Comparison of ENCODE assay signal across 2 cellular contexts in the genomic region with DNA sequence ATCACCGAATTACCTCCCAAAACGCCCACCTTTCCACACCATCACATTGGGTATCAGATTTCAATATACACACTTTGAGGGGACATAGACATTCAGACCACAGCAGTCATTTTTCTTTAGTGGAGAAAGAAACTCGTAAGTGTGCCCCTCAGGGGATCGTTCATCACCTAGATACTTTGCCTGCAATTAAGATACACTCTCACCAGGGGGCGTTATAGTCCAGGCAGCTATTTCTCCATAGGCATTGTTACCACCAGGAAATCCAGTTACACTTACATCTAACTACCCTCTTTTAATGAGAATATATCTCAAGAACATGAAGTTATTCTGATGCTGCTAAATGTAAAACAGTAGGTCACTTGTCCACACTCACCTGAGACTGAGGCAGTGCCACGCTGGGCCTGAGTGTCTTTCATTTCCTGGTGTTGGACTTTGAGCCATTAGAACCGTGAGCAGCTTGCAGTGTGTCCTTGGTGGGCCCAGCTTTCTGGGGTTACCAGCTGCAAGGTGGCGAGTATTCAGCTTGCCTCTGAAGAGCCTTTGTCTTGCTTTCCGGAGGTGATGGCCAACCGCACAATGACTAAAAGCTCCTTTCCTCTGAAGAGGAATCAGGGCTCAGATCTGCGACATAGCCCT.
TF ChIP-seq lines count a peak whose summit lies in the region.

No MANE protein-coding gene starts in this region.

TF ChIP-seq in Ishikawa, 13 proteins besides CTCF, POLR2A, EP300 and RAD21:
- no peak for TF ChIP-seq MAX (IDR thresholded peaks at IDR 0.05)
- no peak for TF ChIP-seq ZBTB7A (IDR thresholded peaks at IDR 0.05; ENCODE audit: low read depth)
- TF ChIP-seq YY1 (IDR thresholded peaks at IDR 0.05; ENCODE audit: low read depth): no peak
- no peak for TF ChIP-seq USF1 (IDR thresholded peaks at IDR 0.05)
- TF ChIP-seq CEBPB (IDR thresholded peaks at IDR 0.05): no peak
- no peak for TF ChIP-seq TAF1 (IDR thresholded peaks at IDR 0.05; ENCODE audit: low read depth)
- TF ChIP-seq CREB1 (IDR thresholded peaks at IDR 0.05; ENCODE audit: low read depth): no peak

TF ChIP-seq in HepG2, 621 proteins besides CTCF, POLR2A, EP300 and RAD21:
- TF ChIP-seq SOX6 (IDR thresholded peaks at IDR 0.05) (no peak), SOX6 (CRISPR knock-in tag; IDR thresholded peaks at IDR 0.05) (no peak), XRCC5 (optimal IDR thresholded peaks at IDR 0.05; ENCODE audit: low read length) (peak; percentile 19), ZNF781 (CRISPR knock-in tag; IDR thresholded peaks at IDR 0.05; ENCODE audit: borderline replicate concordance, not compliant biosample characterization) (peak; percentile 35), SNAPC4 (CRISPR knock-in tag; IDR thresholded peaks at IDR 0.05) (no peak), STAG1 (CRISPR knock-in tag; IDR thresholded peaks at IDR 0.05) (peak; percentile 51), ZNF569 (CRISPR knock-in tag; IDR thresholded peaks at IDR 0.05; ENCODE audit: borderline replicate concordance) (no peak), ZBTB33 (CRISPR knock-in tag; IDR thresholded peaks at IDR 0.05) (peak; percentile 66; the same call in 1 of the 2 replicates), SMAD3 (CRISPR knock-in tag; IDR thresholded peaks at IDR 0.05) (no peak), SRSF9 (IDR thresholded peaks at IDR 0.05; ENCODE audit: borderline replicate concordance, insufficient read depth, low read depth, low read length, poor library complexity, severe bottlenecking) (no peak), ZNF672 (CRISPR knock-in tag; IDR thresholded peaks at IDR 0.05) (no peak), HNF4A (CRISPR knock-in tag; IDR thresholded peaks at IDR 0.05) (peak; percentile 65), KDM4B (CRISPR knock-in tag; IDR thresholded peaks at IDR 0.05) (no peak), ZNF556 (CRISPR knock-in tag; IDR thresholded peaks at IDR 0.05; ENCODE audit: borderline replicate concordance) (no peak), ZFP62 (CRISPR knock-in tag; IDR thresholded peaks at IDR 0.05) (no peak), ZKSCAN5 (CRISPR knock-in tag; IDR thresholded peaks at IDR 0.05) (no peak), GATAD2A (CRISPR knock-in tag; IDR thresholded peaks at IDR 0.05) (peak; percentile 60), ZBTB38 (CRISPR knock-in tag; IDR thresholded peaks at IDR 0.05) (0 out of 2 replicates have a peak, but pooled peaks have one; percentile 41), SMC3 (IDR thresholded peaks at IDR 0.05; ENCODE audit: low read length) (peak; percentile 26; the same call in 1 of the 2 replicates), MBNL3 (CRISPR knock-in tag; conservative IDR thresholded peaks at IDR 0.05) (no peak)
- TF ChIP-seq, protein P1, sequence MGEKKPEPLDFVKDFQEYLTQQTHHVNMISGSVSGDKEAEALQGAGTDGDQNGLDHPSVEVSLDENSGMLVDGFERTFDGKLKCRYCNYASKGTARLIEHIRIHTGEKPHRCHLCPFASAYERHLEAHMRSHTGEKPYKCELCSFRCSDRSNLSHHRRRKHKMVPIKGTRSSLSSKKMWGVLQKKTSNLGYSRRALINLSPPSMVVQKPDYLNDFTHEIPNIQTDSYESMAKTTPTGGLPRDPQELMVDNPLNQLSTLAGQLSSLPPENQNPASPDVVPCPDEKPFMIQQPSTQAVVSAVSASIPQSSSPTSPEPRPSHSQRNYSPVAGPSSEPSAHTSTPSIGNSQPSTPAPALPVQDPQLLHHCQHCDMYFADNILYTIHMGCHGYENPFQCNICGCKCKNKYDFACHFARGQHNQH (CRISPR knock-in tag; IDR thresholded peaks at IDR 0.05): no peak
- TF ChIP-seq, protein P2, sequence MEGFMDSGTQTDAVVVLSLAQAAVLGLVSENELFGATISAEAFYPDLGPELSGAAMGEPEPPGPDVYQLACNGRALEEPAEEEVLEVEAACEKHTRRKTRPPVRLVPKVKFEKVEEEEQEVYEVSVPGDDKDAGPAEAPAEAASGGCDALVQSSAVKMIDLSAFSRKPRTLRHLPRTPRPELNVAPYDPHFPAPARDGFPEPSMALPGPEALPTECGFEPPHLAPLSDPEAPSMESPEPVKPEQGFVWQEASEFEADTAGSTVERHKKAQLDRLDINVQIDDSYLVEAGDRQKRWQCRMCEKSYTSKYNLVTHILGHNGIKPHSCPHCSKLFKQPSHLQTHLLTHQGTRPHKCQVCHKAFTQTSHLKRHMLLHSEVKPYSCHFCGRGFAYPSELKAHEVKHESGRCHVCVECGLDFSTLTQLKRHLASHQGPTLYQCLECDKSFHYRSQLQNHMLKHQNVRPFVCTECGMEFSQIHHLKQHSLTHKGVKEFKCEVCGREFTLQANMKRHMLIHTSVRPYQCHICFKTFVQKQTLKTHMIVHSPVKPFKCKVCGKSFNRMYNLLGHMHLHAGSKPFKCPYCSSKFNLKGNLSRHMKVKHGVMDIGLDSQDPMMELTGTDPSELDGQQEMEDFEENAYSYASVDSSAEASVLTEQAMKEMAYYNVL (CRISPR knock-in tag; IDR thresholded peaks at IDR 0.05; ENCODE audit: borderline replicate concordance): no peak
- TF ChIP-seq, protein P3, sequence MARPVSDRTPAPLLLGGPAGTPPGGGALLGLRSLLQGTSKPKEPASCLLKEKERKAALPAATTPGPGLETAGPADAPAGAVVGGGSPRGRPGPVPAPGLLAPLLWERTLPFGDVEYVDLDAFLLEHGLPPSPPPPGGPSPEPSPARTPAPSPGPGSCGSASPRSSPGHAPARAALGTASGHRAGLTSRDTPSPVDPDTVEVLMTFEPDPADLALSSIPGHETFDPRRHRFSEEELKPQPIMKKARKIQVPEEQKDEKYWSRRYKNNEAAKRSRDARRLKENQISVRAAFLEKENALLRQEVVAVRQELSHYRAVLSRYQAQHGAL (CRISPR knock-in tag; IDR thresholded peaks at IDR 0.05; ENCODE audit: not compliant biosample characterization): no peak
- TF ChIP-seq, protein P4, sequence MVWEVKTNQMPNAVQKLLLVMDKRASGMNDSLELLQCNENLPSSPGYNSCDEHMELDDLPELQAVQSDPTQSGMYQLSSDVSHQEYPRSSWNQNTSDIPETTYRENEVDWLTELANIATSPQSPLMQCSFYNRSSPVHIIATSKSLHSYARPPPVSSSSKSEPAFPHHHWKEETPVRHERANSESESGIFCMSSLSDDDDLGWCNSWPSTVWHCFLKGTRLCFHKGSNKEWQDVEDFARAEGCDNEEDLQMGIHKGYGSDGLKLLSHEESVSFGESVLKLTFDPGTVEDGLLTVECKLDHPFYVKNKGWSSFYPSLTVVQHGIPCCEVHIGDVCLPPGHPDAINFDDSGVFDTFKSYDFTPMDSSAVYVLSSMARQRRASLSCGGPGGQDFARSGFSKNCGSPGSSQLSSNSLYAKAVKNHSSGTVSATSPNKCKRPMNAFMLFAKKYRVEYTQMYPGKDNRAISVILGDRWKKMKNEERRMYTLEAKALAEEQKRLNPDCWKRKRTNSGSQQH (CRISPR knock-in tag; IDR thresholded peaks at IDR 0.05; ENCODE audit: low read depth): no peak
- TF ChIP-seq, protein P5, sequence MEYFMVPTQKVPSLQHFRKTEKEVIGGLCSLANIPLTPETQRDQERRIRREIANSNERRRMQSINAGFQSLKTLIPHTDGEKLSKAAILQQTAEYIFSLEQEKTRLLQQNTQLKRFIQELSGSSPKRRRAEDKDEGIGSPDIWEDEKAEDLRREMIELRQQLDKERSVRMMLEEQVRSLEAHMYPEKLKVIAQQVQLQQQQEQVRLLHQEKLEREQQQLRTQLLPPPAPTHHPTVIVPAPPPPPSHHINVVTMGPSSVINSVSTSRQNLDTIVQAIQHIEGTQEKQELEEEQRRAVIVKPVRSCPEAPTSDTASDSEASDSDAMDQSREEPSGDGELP (IDR thresholded peaks at IDR 0.05; ENCODE audit: borderline replicate concordance, low read depth): no peak
- TF ChIP-seq, protein P6, sequence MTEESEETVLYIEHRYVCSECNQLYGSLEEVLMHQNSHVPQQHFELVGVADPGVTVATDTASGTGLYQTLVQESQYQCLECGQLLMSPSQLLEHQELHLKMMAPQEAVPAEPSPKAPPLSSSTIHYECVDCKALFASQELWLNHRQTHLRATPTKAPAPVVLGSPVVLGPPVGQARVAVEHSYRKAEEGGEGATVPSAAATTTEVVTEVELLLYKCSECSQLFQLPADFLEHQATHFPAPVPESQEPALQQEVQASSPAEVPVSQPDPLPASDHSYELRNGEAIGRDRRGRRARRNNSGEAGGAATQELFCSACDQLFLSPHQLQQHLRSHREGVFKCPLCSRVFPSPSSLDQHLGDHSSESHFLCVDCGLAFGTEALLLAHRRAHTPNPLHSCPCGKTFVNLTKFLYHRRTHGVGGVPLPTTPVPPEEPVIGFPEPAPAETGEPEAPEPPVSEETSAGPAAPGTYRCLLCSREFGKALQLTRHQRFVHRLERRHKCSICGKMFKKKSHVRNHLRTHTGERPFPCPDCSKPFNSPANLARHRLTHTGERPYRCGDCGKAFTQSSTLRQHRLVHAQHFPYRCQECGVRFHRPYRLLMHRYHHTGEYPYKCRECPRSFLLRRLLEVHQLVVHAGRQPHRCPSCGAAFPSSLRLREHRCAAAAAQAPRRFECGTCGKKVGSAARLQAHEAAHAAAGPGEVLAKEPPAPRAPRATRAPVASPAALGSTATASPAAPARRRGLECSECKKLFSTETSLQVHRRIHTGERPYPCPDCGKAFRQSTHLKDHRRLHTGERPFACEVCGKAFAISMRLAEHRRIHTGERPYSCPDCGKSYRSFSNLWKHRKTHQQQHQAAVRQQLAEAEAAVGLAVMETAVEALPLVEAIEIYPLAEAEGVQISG (CRISPR knock-in tag; IDR thresholded peaks at IDR 0.05): no peak
- TF ChIP-seq, protein P7, sequence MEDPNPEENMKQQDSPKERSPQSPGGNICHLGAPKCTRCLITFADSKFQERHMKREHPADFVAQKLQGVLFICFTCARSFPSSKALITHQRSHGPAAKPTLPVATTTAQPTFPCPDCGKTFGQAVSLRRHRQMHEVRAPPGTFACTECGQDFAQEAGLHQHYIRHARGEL (CRISPR knock-in tag; IDR thresholded peaks at IDR 0.05): no peak
